ENCODE assay signal across 1 cellular context in the genomic region with DNA sequence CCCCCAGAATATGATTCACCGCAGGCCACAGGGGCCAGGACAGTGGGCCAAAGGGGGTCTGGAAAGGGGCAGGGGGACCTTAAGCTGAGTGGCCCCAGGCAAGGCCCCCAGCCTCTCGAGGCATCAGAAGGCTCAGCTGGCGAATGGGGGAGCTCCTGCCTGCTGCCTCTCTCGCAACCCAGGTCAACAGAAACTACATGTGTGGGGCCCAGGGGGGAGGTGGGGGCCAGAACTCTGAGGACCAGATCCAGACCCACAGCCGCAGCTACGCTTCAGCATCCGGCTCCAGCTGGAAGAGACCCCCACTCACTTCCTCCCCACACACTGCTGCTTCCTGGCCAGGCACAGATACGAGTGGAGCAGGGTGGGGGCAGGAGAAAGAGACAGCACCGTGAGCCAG.
TF ChIP-seq lines count a peak whose summit lies in the region.

No MANE protein-coding gene starts in this region.

TF ChIP-seq in WTC11, 78 proteins besides CTCF, POLR2A, EP300 and RAD21 (continued from another document):
- TF ChIP-seq ZNF416 (CRISPR knock-in tag; IDR thresholded peaks at IDR 0.05): no peak
- no peak for TF ChIP-seq ETV6 (CRISPR knock-in tag; IDR thresholded peaks at IDR 0.05)
- no peak for TF ChIP-seq FOXK1 (CRISPR knock-in tag; IDR thresholded peaks at IDR 0.05)
TF ChIP-seq in WTC11: peak in this region for 0.
